In the genomic region with DNA sequence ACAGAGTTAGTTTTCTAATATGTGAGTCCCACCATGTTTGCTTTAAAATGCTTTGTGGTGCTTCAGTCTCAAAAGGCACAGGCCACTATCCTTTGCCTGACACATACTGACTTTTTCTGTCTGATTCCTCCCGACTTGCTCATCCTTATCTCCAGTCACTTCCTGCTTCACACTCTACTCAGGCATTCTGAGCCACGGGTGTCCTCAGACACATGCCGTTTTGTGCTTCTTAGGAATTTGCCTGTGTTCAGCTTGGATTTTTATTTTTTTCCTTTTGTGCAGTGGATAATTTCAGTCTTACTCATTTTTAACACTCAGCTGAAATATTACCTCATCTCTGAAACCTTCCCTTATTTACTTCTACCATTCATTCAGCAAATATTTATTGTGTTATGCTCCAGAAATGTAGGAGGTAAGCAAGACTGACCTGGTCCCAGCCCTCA, we compare ENCODE assay signal across 10 cellular contexts. TPM values are rescaled to one million over a fixed set of nuclear protein-coding genes. Genes with fewer than 3 reads are reported as not detected.
DNase-seq lines count a peak whose midpoint lies in the region; ATAC-seq and TF ChIP-seq lines count a peak whose summit lies in the region.
"Had no signal": no experiment of that assay in that cellular context is flagged by ENCODE, and none has a peak within 500 bp of the region (broad histone marks: within the 10 kb centered on the region; RNA-seq: fewer than 3 reads in every experiment).

No MANE protein-coding gene starts in this region.

- H3K27me3 ChIP-seq in adipocyte (replicated peaks; ENCODE audit: control insufficient read depth, insufficient read depth, low read length) (no peaks in the 10 kb centered on the region), left ventricle myocardium inferior (ENCODE audit: low read depth) (no peaks in the 10 kb centered on the region), spleen (replicated peaks in 1 of 7) (no peaks in the 10 kb centered on the region)
- H3K27me3 ChIP-seq: stomach had no signal

- peak overlapping the region; percentile 6 for H3K4me3 ChIP-seq in adipocyte (ENCODE audit: low read length)
- H3K4me3 ChIP-seq in left ventricle myocardium inferior, result no peak overlapping the region
- H3K4me3 ChIP-seq in spleen, result no peak overlapping the region
- H3K4me3 ChIP-seq: stomach had no signal

- peak overlapping the region; percentile 44 for H3K9ac ChIP-seq in adipocyte (ENCODE audit: low read length)

- TF ChIP-seq CTCF in left ventricle myocardium inferior (IDR thresholded peaks at IDR 0.05; ENCODE audit: borderline replicate concordance), result no peak
- no peak for TF ChIP-seq CTCF in spleen (IDR thresholded peaks at IDR 0.05 in 8 of 11, conservative IDR thresholded peaks at IDR 0.05 in 3 of 11)

- no peak for TF ChIP-seq POLR2A in spleen (IDR thresholded peaks at IDR 0.05)

- H3K9me3 ChIP-seq in adipocyte (ENCODE audit: control insufficient read depth, low read length), result no peaks in the 10 kb centered on the region
- H3K9me3 ChIP-seq in left ventricle myocardium inferior (replicated peaks), result no peaks in the 10 kb centered on the region
- no peaks in the 10 kb centered on the region for H3K9me3 ChIP-seq in spleen
- H3K9me3 ChIP-seq: stomach had no signal

- intact Hi-C loops in left ventricle myocardium inferior (cut with micrococcal nuclease) (no loop called here), spleen (cut with DNase I; ENCODE audit: low total_unique reads) (no loop called here)

- H3K36me3 ChIP-seq in adipocyte (ENCODE audit: control insufficient read depth, insufficient read depth, low read length, severe bottlenecking) (no peaks in the 10 kb centered on the region), left ventricle myocardium inferior (no peaks in the 10 kb centered on the region), spleen (peaks cover 0 to 9% (median 0%) of the 10 kb centered on the region in 6 donors)
- H3K36me3 ChIP-seq: stomach had no signal

- ATAC-seq in HG02870 (IDR thresholded peaks at IDR 0.05; ENCODE audit: unreplicated experiment), result no peak
- ATAC-seq: naive thymus-derived CD8-positive, alpha-beta T cell had no signal

- WGBS in spleen, 5 donors, result 47 to 73% (median 65%) methylated on average over 3 of the region's 3 CpGs

- DNase-seq in HK-2 (ENCODE audit: unreplicated experiment) (peak; percentile 47), adipocyte (ENCODE audit: low read depth) (peak; percentile 76), left ventricle myocardium inferior (no peak), smooth muscle cell of the brain vasculature (ENCODE audit: low read depth, low spot score) (peak; percentile 67), NK-92 (lab: John Stamatoyannopoulos, UW; ENCODE audit: unreplicated experiment) (no peak), spleen (no peak)
- DNase-seq in activated CD8-positive, alpha-beta memory T cell treated with anti-CD3 and anti-CD28 coated beads for 24 hours, result no peak
- DNase-seq: naive thymus-derived CD8-positive, alpha-beta T cell; stomach had no signal

- H3K27ac ChIP-seq in left ventricle myocardium inferior (replicated peaks) (peak overlapping the region; percentile 14), spleen (peak overlapping the region in 4 of 8 donors; percentile 22 to 66 (median 48))

- H3K4me1 ChIP-seq in adipocyte (ENCODE audit: control insufficient read depth, insufficient read depth, low read length) (peaks cover 34% of the 10 kb centered on the region), left ventricle myocardium inferior (peaks cover 24% of the 10 kb centered on the region), spleen (peaks cover 3 to 61% (median 25%) of the 10 kb centered on the region in 6 donors)

RNA-seq across cellular contexts. Expression of gene MAN2A1, which starts 54.1 kb away (rescaled TPM):
- total RNA-seq in left ventricle myocardium inferior (9.2 TPM), spleen (10 to 100 TPM; 48.4 to 84.8 (median 55.1) TPM)
- 10 to 100 TPM in 2 of 3 donors, 1 to 10 TPM in 1; 9.5 to 10.6 (median 10.6) TPM for polyA plus RNA-seq in spleen

Comparison
In these comparisons a context has a peak if more than half of its experiments do, and no peak if none do; other contexts are left out.
1. DNase-seq: peak in HK-2 (single experiment), adipocyte (single experiment) and smooth muscle cell of the brain vasculature (single experiment); none in left ventricle myocardium inferior (single experiment), NK-92 (single experiment), spleen (single experiment) and activated CD8-positive, alpha-beta memory T cell treated with anti-CD3 and anti-CD28 coated beads for 24 hours (single experiment).